In genomic region chr5:147391781-147392180, GRCh38 we compare ENCODE assay signal across 8 cellular contexts.
A peak's percentile ranks its signal among the peaks of the same experiment; 100 is the strongest.
DNase-seq lines count a peak whose midpoint lies in the region; ATAC-seq and TF ChIP-seq lines count a peak whose summit lies in the region.

No MANE protein-coding gene starts in this region.

- no peak overlapping the region for H3K4me3 ChIP-seq in gastrocnemius medialis

- TF ChIP-seq POLR2A in gastrocnemius medialis (IDR thresholded peaks at IDR 0.05) = no peak

- no peaks in the 10 kb centered on the region for H3K4me1 ChIP-seq in gastrocnemius medialis

- H3K27ac ChIP-seq in gastrocnemius medialis = no peak overlapping the region

- in situ Hi-C loops in gastrocnemius medialis (cut with MboI; ENCODE audit: low sequenced_read_pairs in 4 of 4) = no loop called here

- H3K36me3 Mint-ChIP-seq in activated naive CD4-positive, alpha-beta T cell treated with anti-CD3 and anti-CD28 coated beads, Interleukin-2, amount 50 U/mL, for 72 hours = no peaks in the 10 kb centered on the region

- peaks cover 0 to 4% of the 10 kb centered on the region in 2 donors for H3K9me3 Mint-ChIP-seq in activated naive CD4-positive, alpha-beta T cell treated with anti-CD3 and anti-CD28 coated beads, Interleukin-2, amount 50 U/mL, for 72 hours

- H3K27ac Mint-ChIP-seq in activated naive CD4-positive, alpha-beta T cell treated with anti-CD3 and anti-CD28 coated beads, Interleukin-2, amount 50 U/mL, for 72 hours = no peak overlapping the region

- peaks cover 0 to 11% of the 10 kb centered on the region in 2 donors for H3K36me3 ChIP-seq in gastrocnemius medialis

- peak in 3 of 5 experiments; percentile 29 to 46 (median 46) for TF ChIP-seq CTCF in gastrocnemius medialis (IDR thresholded peaks at IDR 0.05 in 4 of 5, conservative IDR thresholded peaks at IDR 0.05 in 1 of 5)

- intact Hi-C loops in gastrocnemius medialis (cut with DNase I; ENCODE audit: low total_unique reads) = no loop called here

- DNase-seq in ELR (ENCODE audit: low read depth) = peak; percentile 88
- peak; percentile 79 for DNase-seq in glomerular endothelial cell (ENCODE audit: extremely low read depth, low read depth, low spot score)
- DNase-seq in gastrocnemius medialis = peak; percentile 41 to 75
- DNase-seq in midbrain (lab: John Stamatoyannopoulos, UW) = no peak
- no peak for DNase-seq in activated naive CD4-positive, alpha-beta T cell treated with anti-CD3 and anti-CD28 coated beads, Interleukin-2, amount 50 U/mL, for 72 hours (ENCODE audit: low spot score in 2 of 2)

- no peaks in the 10 kb centered on the region for H3K9me3 ChIP-seq in gastrocnemius medialis

- no peaks in the 10 kb centered on the region for H3K27me3 ChIP-seq in gastrocnemius medialis

- ATAC-seq in GM21381 (IDR thresholded peaks at IDR 0.05; ENCODE audit: unreplicated experiment) (peak; percentile 78), HG03520 (IDR thresholded peaks at IDR 0.05; ENCODE audit: unreplicated experiment) (peak; percentile 98), SK-N-SH treated with all-trans-retinoic acid at 6 μM for 48 hours (peak; percentile 83), gastrocnemius medialis (peak; percentile 74 to 81)
- ATAC-seq in activated naive CD4-positive, alpha-beta T cell treated with anti-CD3 and anti-CD28 coated beads, Interleukin-2, amount 50 U/mL, for 72 hours = no peak

TF ChIP-seq in SK-N-SH treated with all-trans-retinoic acid at 6 μM for 48 hours, 23 proteins besides CTCF, POLR2A, EP300 and RAD21:
- TF ChIP-seq ZFP30 (CRISPR knock-in tag; IDR thresholded peaks at IDR 0.05) (no peak), SNAI2 (CRISPR knock-in tag; IDR thresholded peaks at IDR 0.05) (peak; percentile 51; the same call in 1 of the 2 replicates)
- TF ChIP-seq, protein P1, sequence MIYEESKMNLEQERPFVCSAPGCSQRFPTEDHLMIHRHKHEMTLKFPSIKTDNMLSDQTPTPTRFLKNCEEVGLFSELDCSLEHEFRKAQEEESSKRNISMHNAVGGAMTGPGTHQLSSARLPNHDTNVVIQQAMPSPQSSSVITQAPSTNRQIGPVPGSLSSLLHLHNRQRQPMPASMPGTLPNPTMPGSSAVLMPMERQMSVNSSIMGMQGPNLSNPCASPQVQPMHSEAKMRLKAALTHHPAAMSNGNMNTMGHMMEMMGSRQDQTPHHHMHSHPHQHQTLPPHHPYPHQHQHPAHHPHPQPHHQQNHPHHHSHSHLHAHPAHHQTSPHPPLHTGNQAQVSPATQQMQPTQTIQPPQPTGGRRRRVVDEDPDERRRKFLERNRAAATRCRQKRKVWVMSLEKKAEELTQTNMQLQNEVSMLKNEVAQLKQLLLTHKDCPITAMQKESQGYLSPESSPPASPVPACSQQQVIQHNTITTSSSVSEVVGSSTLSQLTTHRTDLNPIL (CRISPR knock-in tag; IDR thresholded peaks at IDR 0.05; ENCODE audit: low read depth) = no peak

Comparison
In these comparisons a context has a peak if more than half of its experiments do, and no peak if none do; other contexts are left out.
1. DNase-seq: peak in ELR (single experiment), glomerular endothelial cell (single experiment) and gastrocnemius medialis (2 of 2); none in midbrain (single experiment) and activated naive CD4-positive, alpha-beta T cell treated with anti-CD3 and anti-CD28 coated beads, Interleukin-2, amount 50 U/mL, for 72 hours (0 of 2).
2. ATAC-seq: peak in GM21381 (single experiment), HG03520 (single experiment), SK-N-SH treated with all-trans-retinoic acid at 6 μM for 48 hours (single experiment) and gastrocnemius medialis (2 of 2); none in activated naive CD4-positive, alpha-beta T cell treated with anti-CD3 and anti-CD28 coated beads, Interleukin-2, amount 50 U/mL, for 72 hours (0 of 2).